1 cellular context compared by ENCODE assay signal in genomic region chr15:84747423-84748273, GRCh38.
TF ChIP-seq lines count a peak whose summit lies in the region.

No MANE protein-coding gene starts in this region.

TF ChIP-seq in HepG2, 621 proteins besides CTCF, POLR2A, EP300 and RAD21 (continued from another document and continues in another):
- TF ChIP-seq ZNF646 (CRISPR knock-in tag; IDR thresholded peaks at IDR 0.05) (no peak), ZNF501 (CRISPR knock-in tag; IDR thresholded peaks at IDR 0.05) (peak; percentile 59), TAF1 (CRISPR knock-in tag; IDR thresholded peaks at IDR 0.05) (peak; percentile 62), CEBPZ (IDR thresholded peaks at IDR 0.05; ENCODE audit: low read length) (no peak), GZF1 (CRISPR knock-in tag; IDR thresholded peaks at IDR 0.05) (0 out of 2 replicates have a peak, but pooled peaks have one; percentile 26), FOSL1 (CRISPR knock-in tag; IDR thresholded peaks at IDR 0.05; ENCODE audit: borderline replicate concordance) (no peak), CAMTA2 (CRISPR knock-in tag; IDR thresholded peaks at IDR 0.05; ENCODE audit: borderline replicate concordance) (peak; percentile 78; the same call in 1 of the 2 replicates), POGK (CRISPR knock-in tag; conservative IDR thresholded peaks at IDR 0.05) (no peak; the same call in 1 of the 2 replicates), PAXIP1 (CRISPR knock-in tag; conservative IDR thresholded peaks at IDR 0.05) (peak; percentile 40; the same call in 1 of the 2 replicates), KAT7 (CRISPR knock-in tag; IDR thresholded peaks at IDR 0.05; ENCODE audit: borderline replicate concordance) (peak; percentile 26; the same call in 1 of the 2 replicates), MTF1 (CRISPR knock-in tag; IDR thresholded peaks at IDR 0.05) (no peak), CERS6 (CRISPR knock-in tag; IDR thresholded peaks at IDR 0.05) (no peak), ZNF432 (CRISPR knock-in tag; IDR thresholded peaks at IDR 0.05; ENCODE audit: borderline replicate concordance) (no peak), U2AF1 (optimal IDR thresholded peaks at IDR 0.05; ENCODE audit: low read depth, low read length) (no peak), ESRRA (CRISPR knock-in tag; IDR thresholded peaks at IDR 0.05; ENCODE audit: low read depth) (peak; percentile 56; the same call in 1 of the 2 replicates), CHD2 (IDR thresholded peaks at IDR 0.05; ENCODE audit: low read depth, low read length) (no peak), KDM2A (CRISPR knock-in tag; IDR thresholded peaks at IDR 0.05; ENCODE audit: borderline replicate concordance, low read depth) (peak; percentile 52; the same call in 1 of the 2 replicates), ZNF674 (CRISPR knock-in tag; IDR thresholded peaks at IDR 0.05; ENCODE audit: low read depth) (no peak), MYC (CRISPR knock-in tag; IDR thresholded peaks at IDR 0.05; ENCODE audit: borderline replicate concordance) (0 out of 2 replicates have a peak, but pooled peaks have one; percentile 12), KDM6A (CRISPR knock-in tag; IDR thresholded peaks at IDR 0.05; ENCODE audit: low read depth) (no peak), FIP1L1 (IDR thresholded peaks at IDR 0.05; ENCODE audit: borderline replicate concordance, insufficient read depth, low read depth, low read length) (no peak), NRL (CRISPR knock-in tag; IDR thresholded peaks at IDR 0.05; ENCODE audit: borderline replicate concordance) (peak; percentile 66; the same call in 1 of the 2 replicates), ZNF251 (CRISPR knock-in tag; IDR thresholded peaks at IDR 0.05) (no peak), ZNF564 (CRISPR knock-in tag; IDR thresholded peaks at IDR 0.05) (no peak), ZNF430 (CRISPR knock-in tag; IDR thresholded peaks at IDR 0.05) (no peak; the same call in 1 of the 2 replicates), KMT2B (CRISPR knock-in tag; IDR thresholded peaks at IDR 0.05) (peak; percentile 43; the same call in 1 of the 2 replicates), BRF2 (CRISPR knock-in tag; IDR thresholded peaks at IDR 0.05) (no peak), ZNF605 (CRISPR knock-in tag; IDR thresholded peaks at IDR 0.05) (no peak), ZNF670 (CRISPR knock-in tag; IDR thresholded peaks at IDR 0.05; ENCODE audit: borderline replicate concordance) (no peak), PHF8 (CRISPR knock-in tag; IDR thresholded peaks at IDR 0.05) (peak; percentile 87), ZHX2 (IDR thresholded peaks at IDR 0.05; ENCODE audit: low read depth) (no peak), ZHX2 (CRISPR knock-in tag; IDR thresholded peaks at IDR 0.05; ENCODE audit: borderline replicate concordance) (no peak; the same call in 1 of the 2 replicates), KLF9 (CRISPR knock-in tag; IDR thresholded peaks at IDR 0.05; ENCODE audit: low read depth) (no peak), ZFP36 (IDR thresholded peaks at IDR 0.05; ENCODE audit: borderline replicate concordance, low read depth, low read length, partially characterized antibody) (no peak)
